Comparison of ENCODE assay signal across 13 cellular contexts in the genomic region with DNA sequence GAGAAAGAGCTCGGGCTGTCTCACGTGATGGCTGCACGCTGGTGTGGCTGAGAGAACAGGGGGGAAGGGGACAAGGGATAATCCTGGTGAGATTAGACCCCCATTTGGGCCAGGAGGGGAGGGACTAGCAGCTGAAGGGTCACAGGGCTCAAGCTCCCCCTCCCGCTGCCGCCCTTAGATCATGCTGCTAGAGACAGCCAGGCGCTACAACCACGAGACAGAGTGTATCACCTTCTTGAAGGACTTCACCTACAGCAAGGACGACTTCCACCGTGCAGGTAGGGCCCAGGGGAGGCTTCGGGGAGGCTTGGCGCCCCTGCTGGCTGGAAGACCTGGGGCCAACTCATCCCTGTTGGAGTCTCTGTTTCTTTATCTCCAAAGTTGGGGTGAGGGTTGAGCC. TPM values are rescaled to one million over a fixed set of nuclear protein-coding genes. Genes with fewer than 3 reads are reported as not detected.
DNase-seq lines count a peak whose midpoint lies in the region; ATAC-seq and TF ChIP-seq lines count a peak whose summit lies in the region.
"Had no signal": no experiment of that assay in that cellular context is flagged by ENCODE, and none has a peak within 500 bp of the region (broad histone marks: within the 10 kb centered on the region; RNA-seq: fewer than 3 reads in every experiment).

No MANE protein-coding gene starts in this region.

- H3F3A ChIP-seq in neural progenitor cell (ENCODE audit: low read depth) = peaks cover 26% of the 10 kb centered on the region

- no peak overlapping the region for H2BK20ac ChIP-seq in H9 (ENCODE audit: low read depth, low read length, poor library complexity, severe bottlenecking)

- DNase-seq in activated CD8-positive, alpha-beta T cell treated with anti-CD3 and anti-CD28 coated beads, Interleukin-2, amount 10 ng/mL, durations not matched to agents 7 days and 5 days = no peak
- DNase-seq in activated CD8-positive, alpha-beta T cell treated with anti-CD3 and anti-CD28 coated beads for 36 hours = no peak
- DNase-seq in H9 (no peak), chondrocyte (ENCODE audit: low spot score) (no peak), neural progenitor cell (ENCODE audit: low spot score) (no peak), occipital lobe (lab: John Stamatoyannopoulos, UW) (no peak), DMS114 treated with DMSO at 0.1 percent for 48 hours (lab: John Stamatoyannopoulos, UW; ENCODE audit: unreplicated experiment) (no peak)
- DNase-seq: 8988T, AML-193, H7 had no signal

- no peak overlapping the region for H3K9ac ChIP-seq in H9 (ENCODE audit: extremely low read depth, insufficient read length, low read length)
- no peak overlapping the region for H3K9ac ChIP-seq in neural progenitor cell
- H3K9ac ChIP-seq: BLaER1 had no signal

- H2AFZ ChIP-seq in H9 (ENCODE audit: low read length) (no peak overlapping the region), neural progenitor cell (replicated peaks) (no peak overlapping the region)
- H2AFZ ChIP-seq: GM23338 had no signal

- H3K36me3 ChIP-seq in neural progenitor cell = no peaks in the 10 kb centered on the region

- H3K9me3 Mint-ChIP-seq in activated CD8-positive, alpha-beta T cell treated with anti-CD3 and anti-CD28 coated beads, Interleukin-2, amount 10 ng/mL, durations not matched to agents 7 days and 5 days (ENCODE audit: insufficient read depth) = no peaks in the 10 kb centered on the region
- H3K9me3 Mint-ChIP-seq in activated CD8-positive, alpha-beta T cell treated with anti-CD3 and anti-CD28 coated beads for 36 hours = no peaks in the 10 kb centered on the region
- H3K9me3 Mint-ChIP-seq in H9 = peaks cover 0 to 4% of the 10 kb centered on the region in 2 experiments; a peak in 2 of 5 replicates
- no peaks in the 10 kb centered on the region for H3K9me3 Mint-ChIP-seq in chondrocyte (ENCODE audit: low read depth)
- no peaks in the 10 kb centered on the region for H3K9me3 Mint-ChIP-seq in neural progenitor cell

- H3K79me1 ChIP-seq in H9 (ENCODE audit: insufficient read depth, low read depth, low read length, poor library complexity, severe bottlenecking) = no peaks in the 10 kb centered on the region

- no peak overlapping the region for H2BK5ac ChIP-seq in H9 (ENCODE audit: insufficient read length, low read length)

- no peak overlapping the region for H3K18ac ChIP-seq in H9 (ENCODE audit: insufficient read length, low read depth, low read length)

- no peak overlapping the region for H3K56ac ChIP-seq in H9 (ENCODE audit: insufficient read length, low read depth, low read length)

- H3K4me1 ChIP-seq in H9 (ENCODE audit: insufficient read depth, low read length) (no peaks in the 10 kb centered on the region), neural progenitor cell (no peaks in the 10 kb centered on the region)

- CTCF ChIA-PET in activated CD8-positive, alpha-beta T cell treated with anti-CD3 and anti-CD28 coated beads, Interleukin-2, amount 10 ng/mL, durations not matched to agents 7 days and 5 days (lab: Charles Lee) = no interaction called here
- CTCF ChIA-PET in activated CD8-positive, alpha-beta T cell treated with anti-CD3 and anti-CD28 coated beads for 36 hours (lab: Charles Lee) = no interaction called here

- H2AK5ac ChIP-seq in H9 (ENCODE audit: insufficient read length, low read length) = no peak overlapping the region

- H3K9me3 ChIP-seq in H9 (ENCODE audit: control insufficient read depth, low read depth, low read length) (no peaks in the 10 kb centered on the region), neural progenitor cell (ENCODE audit: low read depth) (no peaks in the 10 kb centered on the region)
- H3K9me3 ChIP-seq: BLaER1 had no signal

- no peaks in the 10 kb centered on the region; the same call in 1 of the 2 replicates for H3K79me2 ChIP-seq in H9 (ENCODE audit: insufficient read depth, low read length)
- H3K79me2 ChIP-seq in neural progenitor cell (ENCODE audit: low read depth) = peaks cover 1% of the 10 kb centered on the region

- intact Hi-C loops in activated CD8-positive, alpha-beta T cell treated with anti-CD3 and anti-CD28 coated beads for 36 hours (cut with micrococcal nuclease) = no loop called here

- no peak overlapping the region for H3K23ac ChIP-seq in H9 (ENCODE audit: insufficient read length, low read depth, low read length)

- H3K4me3 Mint-ChIP-seq in activated CD8-positive, alpha-beta T cell treated with anti-CD3 and anti-CD28 coated beads, Interleukin-2, amount 10 ng/mL, durations not matched to agents 7 days and 5 days = no peak overlapping the region
- no peak overlapping the region for H3K4me3 Mint-ChIP-seq in activated CD8-positive, alpha-beta T cell treated with anti-CD3 and anti-CD28 coated beads for 36 hours
- H3K4me3 Mint-ChIP-seq in H9 (no peak overlapping the region), chondrocyte (ENCODE audit: unreplicated experiment) (no peak overlapping the region), neural progenitor cell (peak overlapping the region; percentile 9)
- H3K4me3 Mint-ChIP-seq: GM23338 had no signal

- H3K4me1 Mint-ChIP-seq in activated CD8-positive, alpha-beta T cell treated with anti-CD3 and anti-CD28 coated beads, Interleukin-2, amount 10 ng/mL, durations not matched to agents 7 days and 5 days (ENCODE audit: low read depth) = peaks cover 31% of the 10 kb centered on the region
- peaks cover 29% of the 10 kb centered on the region for H3K4me1 Mint-ChIP-seq in activated CD8-positive, alpha-beta T cell treated with anti-CD3 and anti-CD28 coated beads for 36 hours (ENCODE audit: low read depth)
- peaks cover 8 to 18% of the 10 kb centered on the region in 2 experiments for H3K4me1 Mint-ChIP-seq in H9
- peaks cover 20% of the 10 kb centered on the region for H3K4me1 Mint-ChIP-seq in chondrocyte (ENCODE audit: low read depth)
- peaks cover 14% of the 10 kb centered on the region for H3K4me1 Mint-ChIP-seq in neural progenitor cell

- H2BK15ac ChIP-seq in H9 (ENCODE audit: low read depth, low read length) = no peak overlapping the region

- no peak overlapping the region for H4K91ac ChIP-seq in H9 (ENCODE audit: insufficient read length, low read depth, low read length)

- no CpG with 5 or more reads among the region's 11 CpGs for WGBS in H9 (ENCODE audit: extremely low coverage, insufficient read length, low lambda C conversion rate)

- no peak overlapping the region for H2BK12ac ChIP-seq in H9 (ENCODE audit: insufficient read length, low read depth, low read length)

- H4K20me1 ChIP-seq in H9 (ENCODE audit: control insufficient read depth, insufficient read depth, insufficient read length) = no peaks in the 10 kb centered on the region
- peaks cover under 1% of the 10 kb centered on the region for H4K20me1 ChIP-seq in neural progenitor cell (ENCODE audit: low read depth)

- peaks cover 39% of the 10 kb centered on the region for H3K36me3 Mint-ChIP-seq in activated CD8-positive, alpha-beta T cell treated with anti-CD3 and anti-CD28 coated beads, Interleukin-2, amount 10 ng/mL, durations not matched to agents 7 days and 5 days (ENCODE audit: low read depth)
- peaks cover 30% of the 10 kb centered on the region for H3K36me3 Mint-ChIP-seq in activated CD8-positive, alpha-beta T cell treated with anti-CD3 and anti-CD28 coated beads for 36 hours (ENCODE audit: low read depth)
- H3K36me3 Mint-ChIP-seq in H9 (ENCODE audit: insufficient read depth in 1 of 3, low read depth in 3 of 3) (peaks cover 26 to 45% (median 45%) of the 10 kb centered on the region in 3 experiments; a peak in 6 of 7 replicates), chondrocyte (ENCODE audit: low read depth) (peaks cover 10% of the 10 kb centered on the region), neural progenitor cell (peaks cover 22% of the 10 kb centered on the region)

- peak overlapping the region; percentile 43 for H3K27ac Mint-ChIP-seq in activated CD8-positive, alpha-beta T cell treated with anti-CD3 and anti-CD28 coated beads, Interleukin-2, amount 10 ng/mL, durations not matched to agents 7 days and 5 days
- no peak overlapping the region for H3K27ac Mint-ChIP-seq in activated CD8-positive, alpha-beta T cell treated with anti-CD3 and anti-CD28 coated beads for 36 hours
- H3K27ac Mint-ChIP-seq in H9 (no peak overlapping the region), chondrocyte (ENCODE audit: unreplicated experiment) (peak overlapping the region; percentile 9), neural progenitor cell (peak overlapping the region; percentile 24)
- H3K27ac Mint-ChIP-seq: GM23338 had no signal

- no peak overlapping the region for H3K14ac ChIP-seq in H9 (ENCODE audit: insufficient read depth, low read length)

- POLR2A ChIA-PET in activated CD8-positive, alpha-beta T cell treated with anti-CD3 and anti-CD28 coated beads, Interleukin-2, amount 10 ng/mL, durations not matched to agents 7 days and 5 days (lab: Charles Lee) = no interaction called here
- POLR2A ChIA-PET in activated CD8-positive, alpha-beta T cell treated with anti-CD3 and anti-CD28 coated beads for 36 hours (lab: Charles Lee) = no interaction called here

- H3K4ac ChIP-seq in H9 (ENCODE audit: low read depth, low read length) = no peak overlapping the region

- H3K4me3 ChIP-seq in neural progenitor cell = no peak overlapping the region
- H3K4me3 ChIP-seq: BLaER1, GM23338 had no signal

- no peak for TF ChIP-seq CTCF in activated CD8-positive, alpha-beta T cell treated with anti-CD3 and anti-CD28 coated beads for 36 hours (IDR thresholded peaks at IDR 0.05)
- TF ChIP-seq CTCF in H9 (conservative IDR thresholded peaks at IDR 0.05) (peak; percentile 16; the same call in 1 of the 3 replicates), chondrocyte (IDR thresholded peaks at IDR 0.05) (no peak), neural progenitor cell (IDR thresholded peaks at IDR 0.05) (no peak)

- H3K23me2 ChIP-seq in H9 (ENCODE audit: insufficient read length, low read depth, low read length, poor library complexity, severe bottlenecking) = peaks cover 7% of the 10 kb centered on the region

- no peak overlapping the region for H4K5ac ChIP-seq in H9 (ENCODE audit: insufficient read length, low read depth, low read length)

- no peak for ATAC-seq in activated CD8-positive, alpha-beta T cell treated with anti-CD3 and anti-CD28 coated beads, Interleukin-2, amount 10 ng/mL, durations not matched to agents 7 days and 5 days
- no peak for ATAC-seq in activated CD8-positive, alpha-beta T cell treated with anti-CD3 and anti-CD28 coated beads for 36 hours
- ATAC-seq: GM23338 had no signal

- H3K4me2 ChIP-seq in H9 (ENCODE audit: insufficient read depth, insufficient read length, low read length) (no peak overlapping the region), neural progenitor cell (no peak overlapping the region)
- H3K4me2 ChIP-seq: BLaER1, GM23338 had no signal

- H3T11ph ChIP-seq in H9 (ENCODE audit: low read length) = no peak overlapping the region

- H4K8ac ChIP-seq in H9 (replicated peaks; ENCODE audit: insufficient read length, low read depth, low read length) = no peak overlapping the region

- H3K27me3 Mint-ChIP-seq in activated CD8-positive, alpha-beta T cell treated with anti-CD3 and anti-CD28 coated beads, Interleukin-2, amount 10 ng/mL, durations not matched to agents 7 days and 5 days (ENCODE audit: low read depth) = no peaks in the 10 kb centered on the region
- H3K27me3 Mint-ChIP-seq in activated CD8-positive, alpha-beta T cell treated with anti-CD3 and anti-CD28 coated beads for 36 hours = no peaks in the 10 kb centered on the region
- H3K27me3 Mint-ChIP-seq in H9 (ENCODE audit: low read depth) (peaks cover 3% of the 10 kb centered on the region; the same call in 1 of the 2 replicates), chondrocyte (ENCODE audit: low read depth) (no peaks in the 10 kb centered on the region), neural progenitor cell (ENCODE audit: insufficient read depth, low read depth) (peaks cover 15% of the 10 kb centered on the region)

- H2BK120ac ChIP-seq in H9 (ENCODE audit: low read depth, low read length, poor library complexity, severe bottlenecking) = no peak overlapping the region

- H3K27ac ChIP-seq in H9 (ENCODE audit: insufficient read length, low read depth, low read length) (no peak overlapping the region), neural progenitor cell (no peak overlapping the region)
- H3K27ac ChIP-seq: BLaER1 had no signal

- H3K27me3 ChIP-seq in H9 (ENCODE audit: insufficient read depth, low read length) (no peaks in the 10 kb centered on the region), neural progenitor cell (no peaks in the 10 kb centered on the region)
- H3K27me3 ChIP-seq: BLaER1 had no signal

RNA-seq across cellular contexts. Expression of a gene that starts 3.3 kb away (rescaled TPM):
- total RNA-seq in activated CD8-positive, alpha-beta T cell treated with anti-CD3 and anti-CD28 coated beads, Interleukin-2, amount 10 ng/mL, durations not matched to agents 7 days and 5 days = 10 to 100 TPM; 56.4 to 64.1 TPM
- total RNA-seq in activated CD8-positive, alpha-beta T cell treated with anti-CD3 and anti-CD28 coated beads for 36 hours = 10 to 100 TPM; 50.9 to 52.3 TPM
- 33.2 and 35.8 TPM in 2 replicates for total RNA-seq in H9 (2021)
- 47.7 to 48.9 TPM (median 48.3 TPM) in 3 replicates for total RNA-seq in chondrocyte
- total RNA-seq in neural progenitor cell (ENCODE audit: low replicate concordance) = 25.4 and 47.2 TPM in 2 replicates
- total RNA-seq in occipital lobe = 18.9 TPM

RNA-seq across cellular contexts. Expression of a gene that starts 4.5 kb away (rescaled TPM):
- 100 to 1,000 TPM; 163 to 181 TPM for total RNA-seq in activated CD8-positive, alpha-beta T cell treated with anti-CD3 and anti-CD28 coated beads, Interleukin-2, amount 10 ng/mL, durations not matched to agents 7 days and 5 days
- 100 to 1,000 TPM; 214 to 215 TPM for total RNA-seq in activated CD8-positive, alpha-beta T cell treated with anti-CD3 and anti-CD28 coated beads for 36 hours
- total RNA-seq in H9 (2021) (165 and 178 TPM in 2 replicates), chondrocyte (15.7 to 37.2 TPM (median 15.8 TPM) in 3 replicates), neural progenitor cell (ENCODE audit: low replicate concordance) (36.7 and 123 TPM in 2 replicates), occipital lobe (17.5 TPM)

RNA-seq across cellular contexts. Expression of a gene that starts 14.2 kb away (rescaled TPM):
- total RNA-seq in activated CD8-positive, alpha-beta T cell treated with anti-CD3 and anti-CD28 coated beads, Interleukin-2, amount 10 ng/mL, durations not matched to agents 7 days and 5 days = 1 to 10 TPM in 1 of 2 experiments, under 1 TPM in 1; 0.73 to 1.2 TPM
- 10 to 100 TPM; 18.3 to 20.0 TPM for total RNA-seq in activated CD8-positive, alpha-beta T cell treated with anti-CD3 and anti-CD28 coated beads for 36 hours
- total RNA-seq in H9 (2021) (0.33 and 0.44 TPM in 2 replicates), chondrocyte (0.27 to 0.74 TPM (median 0.55 TPM) in 3 replicates), neural progenitor cell (ENCODE audit: low replicate concordance) (0.11 and 2.3 TPM in 2 replicates), occipital lobe (0.16 TPM)
- total RNA-seq: Daoy had no signal

RNA-seq across cellular contexts. Expression of a gene that starts 39.1 kb away (rescaled TPM):
- under 1 TPM; 0.52 to 0.84 TPM for total RNA-seq in activated CD8-positive, alpha-beta T cell treated with anti-CD3 and anti-CD28 coated beads, Interleukin-2, amount 10 ng/mL, durations not matched to agents 7 days and 5 days
- total RNA-seq in activated CD8-positive, alpha-beta T cell treated with anti-CD3 and anti-CD28 coated beads for 36 hours = 1 to 10 TPM in 1 of 2 experiments, under 1 TPM in 1; 0.68 to 1.5 TPM
- total RNA-seq in H9 (2021) (30.2 and 33.3 TPM in 2 replicates), chondrocyte (not detected in 3 replicates), neural progenitor cell (ENCODE audit: low replicate concordance) (0.31 TPM in 1 of 2 replicates, not detected in the other), occipital lobe (not detected)
- total RNA-seq: Daoy had no signal

RNA-seq across cellular contexts. Expression of a gene that starts 50.4 kb away (rescaled TPM):
- total RNA-seq in activated CD8-positive, alpha-beta T cell treated with anti-CD3 and anti-CD28 coated beads, Interleukin-2, amount 10 ng/mL, durations not matched to agents 7 days and 5 days = under 1 TPM; 0.39 to 0.47 TPM
- under 1 TPM; 0.77 to 0.81 TPM for total RNA-seq in activated CD8-positive, alpha-beta T cell treated with anti-CD3 and anti-CD28 coated beads for 36 hours
- total RNA-seq in H9 (2021) = 15.2 and 17.3 TPM in 2 replicates
- total RNA-seq in chondrocyte = 4.9 to 9.3 TPM (median 8.9 TPM) in 3 replicates
- 0.41 and 1.2 TPM in 2 replicates for total RNA-seq in neural progenitor cell (ENCODE audit: low replicate concordance)
- 2.3 TPM for total RNA-seq in occipital lobe

Comparison
In these comparisons a context has a peak if more than half of its experiments do, and no peak if none do; other contexts are left out.
1. H3K27ac Mint-ChIP-seq: peak in activated CD8-positive, alpha-beta T cell treated with anti-CD3 and anti-CD28 coated beads, Interleukin-2, amount 10 ng/mL, durations not matched to agents 7 days and 5 days (single experiment), chondrocyte (single experiment) and neural progenitor cell (single experiment); none in activated CD8-positive, alpha-beta T cell treated with anti-CD3 and anti-CD28 coated beads for 36 hours (single experiment) and H9 (0 of 3).